22 cellular contexts compared by ENCODE assay signal in the genomic region with DNA sequence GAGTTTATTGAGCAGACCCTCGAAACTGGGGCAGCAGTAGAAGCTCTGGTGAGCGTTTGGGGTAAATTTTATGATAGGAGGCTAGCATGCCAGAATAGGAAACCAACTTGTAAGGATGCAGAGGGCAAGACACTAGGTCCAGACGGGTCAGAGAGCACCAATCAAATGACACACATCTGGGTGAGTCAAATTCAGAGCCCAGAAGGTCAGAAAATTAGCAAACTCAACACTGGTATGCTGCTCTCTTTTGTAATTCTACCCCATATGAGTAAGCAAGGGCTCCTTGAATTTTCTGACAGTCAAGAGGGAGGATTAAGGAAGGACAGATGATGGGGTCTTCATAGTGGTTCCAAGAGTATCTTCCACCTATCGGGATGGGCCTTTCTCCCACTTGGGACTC.
DNase-seq lines count a peak whose midpoint lies in the region; ATAC-seq, FAIRE-seq and TF ChIP-seq lines count a peak whose summit lies in the region.
"Had no signal": no experiment of that assay in that cellular context is flagged by ENCODE, and none has a peak within 500 bp of the region (broad histone marks: within the 10 kb centered on the region; RNA-seq: fewer than 3 reads in every experiment).

No MANE protein-coding gene starts in this region.

- H2AFZ ChIP-seq in GM12878 (ENCODE audit: control insufficient read depth, low read depth, low read length), result no peak overlapping the region

- peaks cover 39% of the 10 kb centered on the region for H3K9me3 ChIP-seq in BLaER1
- peaks cover 3% of the 10 kb centered on the region; the same call in 2 of the 3 replicates for H3K9me3 ChIP-seq in GM12878 (replicated peaks; ENCODE audit: control insufficient read depth, insufficient read depth, low read length)
- no peaks in the 10 kb centered on the region for H3K9me3 ChIP-seq in HAP-1

- H3K4me3 ChIP-seq in BLaER1 (no peak overlapping the region), GM12878 (no peak overlapping the region), HAP-1 (no peak overlapping the region)
- H3K4me3 ChIP-seq: SK-N-MC had no signal

- no peak for TF ChIP-seq RAD21 in GM12878 (IDR thresholded peaks at IDR 0.05; ENCODE audit: insufficient read depth, low read depth, low read length)

- no peaks in the 10 kb centered on the region for H3K79me2 ChIP-seq in GM12878 (ENCODE audit: control insufficient read depth, insufficient read depth, low read length)

- 54% methylated on average over 4 of the region's 4 CpGs for WGBS in GM12878 (ENCODE audit: insufficient coverage, insufficient replicate concordance, low lambda C conversion rate, missing lambda C conversion rate)

- BruUV-seq in GM12878 (replicated peaks; lab: Mats Ljungman, UMichigan), result no TSS peak

- RAD21 ChIA-PET in GM12878 (lab: Charles Lee; ENCODE audit: unreplicated experiment), result no interaction called here

- SMC1A ChIA-PET in GM12878 (lab: Charles Lee; ENCODE audit: uncharacterized antibody, unreplicated experiment), result interaction anchor here (1.2 to 1.8 kb wide), 2 partner anchors 10 to 68 kb away, joined by 4 to 5 read pairs; no protein-coding TSS in a partner anchor

- in situ Hi-C loops in GM12878 (cut with MboI), result no loop called here
- in situ Hi-C loops in HAP-1 (cut with MboI; ENCODE audit: low sequenced_read_pairs), result no loop called here

- H3K36me3 ChIP-seq in BLaER1 (peaks cover 7% of the 10 kb centered on the region; the same call in 1 of the 2 replicates), GM12878 (ENCODE audit: control insufficient read depth in 2 of 2, insufficient read depth in 2 of 2, low read length in 1 of 2) (no peaks in the 10 kb centered on the region), HAP-1 (replicated peaks) (no peaks in the 10 kb centered on the region)

- peak; percentile 26 for FAIRE-seq in GM12891 (lab: Jason Lieb, UNC)
- no peak for FAIRE-seq in GM12878 (lab: Jason Lieb, UNC)
- FAIRE-seq: A204.1, RCC 7860 had no signal

- H3K27ac ChIP-seq in BLaER1, result 0 out of 2 replicates have a peak overlapping the region, but pooled peaks have one; percentile 29
- no peak overlapping the region for H3K27ac ChIP-seq in GM12878 (ENCODE audit: control insufficient read depth, insufficient read depth)
- H3K27ac ChIP-seq: HL-60, KMS-11, SK-N-MC had no signal

- CTCF ChIA-PET in GM12878 (lab: Yijun Ruan, JAX), result interaction anchor here (0.7 to 0.9 kb wide), 3 partner anchors 12 to 212 kb away, joined by 3 read pairs; no protein-coding TSS in a partner anchor

- H3K27me3 ChIP-seq in BLaER1 (no peaks in the 10 kb centered on the region), GM12878 (replicated peaks in 1 of 2; ENCODE audit: control insufficient read depth in 2 of 2, insufficient read depth in 2 of 2, low read length in 1 of 2) (no peaks in the 10 kb centered on the region), HAP-1 (ENCODE audit: low read depth) (no peaks in the 10 kb centered on the region)

- DNase-seq in GM12891 (ENCODE audit: insufficient read length, low spot score) (no peak), NCI-H524 (lab: John Stamatoyannopoulos, UW) (peak; percentile 80 to 86), GM12878 (ENCODE audit: low read depth, low spot score) (no peak), HAP-1 (ENCODE audit: low spot score in 2 of 2) (no peak), head of caudate nucleus (no peak)
- DNase-seq: C1 segment of cervical spinal cord; CD4-positive, alpha-beta memory T cell; COR-L47; DMS53; H7; HFFc6; NCI-H2029; NCI-H446 treated with DMSO at 0.1 percent for 48 hours; SIG-M5 had no signal

- no peak for TF ChIP-seq CTCF in GM12878 (IDR thresholded peaks at IDR 0.05 in 2 of 3, conservative IDR thresholded peaks at IDR 0.05 in 1 of 3; ENCODE audit: control insufficient read depth in 2 of 3, extremely low read depth in 1 of 3, insufficient read depth in 1 of 3, low read depth in 3 of 3, low read length in 3 of 3)

- ATAC-seq in GM12878 (no peak), GM21619 (IDR thresholded peaks at IDR 0.05; ENCODE audit: unreplicated experiment) (no peak), GM18505 (IDR thresholded peaks at IDR 0.05; ENCODE audit: unreplicated experiment) (no peak)

- TF ChIP-seq EP300 in GM12878 (IDR thresholded peaks at IDR 0.05; ENCODE audit: borderline replicate concordance in 1 of 2, control insufficient read depth in 1 of 2, low read depth in 2 of 2, low read length in 2 of 2), result no peak

- TF ChIP-seq POLR2A in GM12891 (IDR thresholded peaks at IDR 0.05; ENCODE audit: low read depth, low read length), result no peak
- no peak for TF ChIP-seq POLR2A in GM12878 (IDR thresholded peaks at IDR 0.05; ENCODE audit: low read depth, low read length)
- no peak for TF ChIP-seq POLR2A in GM18505 (IDR thresholded peaks at IDR 0.05; ENCODE audit: borderline replicate concordance, extremely low read depth, insufficient read depth, insufficient read length)

- H3K9ac ChIP-seq in BLaER1 (no peak overlapping the region), GM12878 (ENCODE audit: control insufficient read depth, insufficient read depth, low read length) (no peak overlapping the region)
- H3K9ac ChIP-seq: KMS-11 had no signal

- H4K20me1 ChIP-seq in BLaER1, result no peaks in the 10 kb centered on the region
- H4K20me1 ChIP-seq in GM12878 (ENCODE audit: control insufficient read depth, insufficient read depth), result no peaks in the 10 kb centered on the region

- POLR2A ChIA-PET in GM12878 (lab: Charles Lee), result interaction anchor here (1.2 kb wide), 1 partner anchor 44 kb away, joined by 3 read pairs; no protein-coding TSS in a partner anchor

- H3K4me2 ChIP-seq in BLaER1, result peak overlapping the region; percentile 41; the same call in 1 of the 2 replicates
- no peak overlapping the region for H3K4me2 ChIP-seq in GM12878 (ENCODE audit: control insufficient read depth, insufficient read depth)
- H3K4me2 ChIP-seq: KMS-11 had no signal

- intact Hi-C loops in GM12878 (cut with micrococcal nuclease; ENCODE audit: unreplicated experiment), result no loop called here
- intact Hi-C loops in head of caudate nucleus (cut with DNase I), result no loop called here

- H3K4me1 ChIP-seq in BLaER1 (peaks cover 97% of the 10 kb centered on the region), GM12878 (ENCODE audit: control insufficient read depth, insufficient read depth, low read length) (peaks cover 33% of the 10 kb centered on the region), HAP-1 (peaks cover 25% of the 10 kb centered on the region)

TF ChIP-seq in GM12891, 5 proteins besides CTCF, POLR2A, EP300 and RAD21:
- TF ChIP-seq PAX5 (IDR thresholded peaks at IDR 0.05; ENCODE audit: insufficient read depth, low read length, severe bottlenecking), result no peak
TF ChIP-seq in GM12891: peak in this region for 0.

TF ChIP-seq in GM12878, 131 proteins besides CTCF, POLR2A, EP300 and RAD21:
- TF ChIP-seq JUNB (IDR thresholded peaks at IDR 0.05), result peak; percentile 52; the same call in 1 of the 2 replicates
- no peak for TF ChIP-seq BMI1 (IDR thresholded peaks at IDR 0.05; ENCODE audit: borderline replicate concordance)
- no peak for TF ChIP-seq NFYA (IDR thresholded peaks at IDR 0.05; ENCODE audit: borderline replicate concordance, low read depth, low read length)
TF ChIP-seq in GM12878: peak in this region for 1.

Comparison
In these comparisons a context has a peak if more than half of its experiments do, and no peak if none do; other contexts are left out.
1. DNase-seq: peak in NCI-H524 (2 of 2); none in GM12891 (single experiment), GM12878 (single experiment), HAP-1 (0 of 2) and head of caudate nucleus (0 of 42).